Comparison of ENCODE assay signal across 2 cellular contexts in the genomic region with DNA sequence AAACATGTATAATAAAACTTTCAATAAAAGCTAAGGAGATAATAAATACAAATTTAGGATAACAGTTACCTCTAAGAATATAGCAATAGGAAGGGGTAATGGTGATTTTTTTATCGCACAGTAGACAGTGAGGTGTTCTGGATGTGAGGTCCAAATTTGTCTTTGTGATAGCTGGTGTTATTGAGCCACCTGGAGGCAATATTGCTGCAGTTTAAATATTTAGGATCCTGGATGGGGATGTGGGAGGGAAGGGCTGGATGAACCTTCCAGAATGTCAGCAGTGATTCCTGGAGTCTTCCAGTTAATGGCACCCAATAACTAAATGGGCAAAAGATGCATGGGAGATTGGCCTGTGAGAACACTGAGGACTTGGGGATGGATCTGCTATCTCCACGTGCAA.
TF ChIP-seq lines count a peak whose summit lies in the region.

No MANE protein-coding gene starts in this region.

TF ChIP-seq in GM23338, 12 proteins besides CTCF, POLR2A, EP300 and RAD21:
- TF ChIP-seq, protein P1, sequence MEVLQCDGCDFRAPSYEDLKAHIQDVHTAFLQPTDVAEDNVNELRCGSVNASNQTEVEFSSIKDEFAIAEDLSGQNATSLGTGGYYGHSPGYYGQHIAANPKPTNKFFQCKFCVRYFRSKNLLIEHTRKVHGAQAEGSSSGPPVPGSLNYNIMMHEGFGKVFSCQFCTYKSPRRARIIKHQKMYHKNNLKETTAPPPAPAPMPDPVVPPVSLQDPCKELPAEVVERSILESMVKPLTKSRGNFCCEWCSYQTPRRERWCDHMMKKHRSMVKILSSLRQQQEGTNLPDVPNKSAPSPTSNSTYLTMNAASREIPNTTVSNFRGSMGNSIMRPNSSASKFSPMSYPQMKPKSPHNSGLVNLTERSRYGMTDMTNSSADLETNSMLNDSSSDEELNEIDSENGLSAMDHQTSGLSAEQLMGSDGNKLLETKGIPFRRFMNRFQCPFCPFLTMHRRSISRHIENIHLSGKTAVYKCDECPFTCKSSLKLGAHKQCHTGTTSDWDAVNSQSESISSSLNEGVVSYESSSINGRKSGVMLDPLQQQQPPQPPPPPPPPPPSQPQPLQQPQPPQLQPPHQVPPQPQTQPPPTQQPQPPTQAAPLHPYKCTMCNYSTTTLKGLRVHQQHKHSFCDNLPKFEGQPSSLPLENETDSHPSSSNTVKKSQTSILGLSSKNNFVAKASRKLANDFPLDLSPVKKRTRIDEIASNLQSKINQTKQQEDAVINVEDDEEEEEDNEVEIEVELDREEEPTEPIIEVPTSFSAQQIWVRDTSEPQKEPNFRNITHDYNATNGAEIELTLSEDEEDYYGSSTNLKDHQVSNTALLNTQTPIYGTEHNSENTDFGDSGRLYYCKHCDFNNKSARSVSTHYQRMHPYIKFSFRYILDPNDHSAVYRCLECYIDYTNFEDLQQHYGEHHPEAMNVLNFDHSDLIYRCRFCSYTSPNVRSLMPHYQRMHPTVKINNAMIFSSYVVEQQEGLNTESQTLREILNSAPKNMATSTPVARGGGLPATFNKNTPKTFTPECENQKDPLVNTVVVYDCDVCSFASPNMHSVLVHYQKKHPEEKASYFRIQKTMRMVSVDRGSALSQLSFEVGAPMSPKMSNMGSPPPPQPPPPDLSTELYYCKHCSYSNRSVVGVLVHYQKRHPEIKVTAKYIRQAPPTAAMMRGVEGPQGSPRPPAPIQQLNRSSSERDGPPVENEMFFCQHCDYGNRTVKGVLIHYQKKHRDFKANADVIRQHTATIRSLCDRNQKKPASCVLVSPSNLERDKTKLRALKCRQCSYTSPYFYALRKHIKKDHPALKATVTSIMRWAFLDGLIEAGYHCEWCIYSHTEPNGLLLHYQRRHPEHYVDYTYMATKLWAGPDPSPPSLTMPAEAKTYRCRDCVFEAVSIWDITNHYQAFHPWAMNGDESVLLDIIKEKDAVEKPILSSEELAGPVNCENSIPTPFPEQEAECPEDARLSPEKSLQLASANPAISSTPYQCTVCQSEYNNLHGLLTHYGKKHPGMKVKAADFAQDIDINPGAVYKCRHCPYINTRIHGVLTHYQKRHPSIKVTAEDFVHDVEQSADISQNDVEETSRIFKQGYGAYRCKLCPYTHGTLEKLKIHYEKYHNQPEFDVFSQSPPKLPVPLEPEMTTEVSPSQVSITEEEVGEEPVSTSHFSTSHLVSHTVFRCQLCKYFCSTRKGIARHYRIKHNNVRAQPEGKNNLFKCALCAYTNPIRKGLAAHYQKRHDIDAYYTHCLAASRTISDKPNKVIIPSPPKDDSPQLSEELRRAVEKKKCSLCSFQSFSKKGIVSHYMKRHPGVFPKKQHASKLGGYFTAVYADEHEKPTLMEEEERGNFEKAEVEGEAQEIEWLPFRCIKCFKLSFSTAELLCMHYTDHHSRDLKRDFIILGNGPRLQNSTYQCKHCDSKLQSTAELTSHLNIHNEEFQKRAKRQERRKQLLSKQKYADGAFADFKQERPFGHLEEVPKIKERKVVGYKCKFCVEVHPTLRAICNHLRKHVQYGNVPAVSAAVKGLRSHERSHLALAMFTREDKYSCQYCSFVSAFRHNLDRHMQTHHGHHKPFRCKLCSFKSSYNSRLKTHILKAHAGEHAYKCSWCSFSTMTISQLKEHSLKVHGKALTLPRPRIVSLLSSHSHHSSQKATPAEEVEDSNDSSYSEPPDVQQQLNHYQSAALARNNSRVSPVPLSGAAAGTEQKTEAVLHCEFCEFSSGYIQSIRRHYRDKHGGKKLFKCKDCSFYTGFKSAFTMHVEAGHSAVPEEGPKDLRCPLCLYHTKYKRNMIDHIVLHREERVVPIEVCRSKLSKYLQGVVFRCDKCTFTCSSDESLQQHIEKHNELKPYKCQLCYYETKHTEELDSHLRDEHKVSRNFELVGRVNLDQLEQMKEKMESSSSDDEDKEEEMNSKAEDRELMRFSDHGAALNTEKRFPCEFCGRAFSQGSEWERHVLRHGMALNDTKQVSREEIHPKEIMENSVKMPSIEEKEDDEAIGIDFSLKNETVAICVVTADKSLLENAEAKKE (CRISPR knock-in tag; IDR thresholded peaks at IDR 0.05) = no peak
- TF ChIP-seq NANOG (IDR thresholded peaks at IDR 0.05; ENCODE audit: borderline replicate concordance) (no peak), CREB1 (CRISPR knock-in tag; IDR thresholded peaks at IDR 0.05; ENCODE audit: low read depth) (no peak), JUNB (IDR thresholded peaks at IDR 0.05; ENCODE audit: unreplicated experiment) (no peak)

TF ChIP-seq in HEK293, 187 proteins besides CTCF, POLR2A, EP300 and RAD21:
- TF ChIP-seq ZNF514 (tag by site-specific recombination; IDR thresholded peaks at IDR 0.05) (no peak), MZF1 (tag by site-specific recombination; IDR thresholded peaks at IDR 0.05; ENCODE audit: borderline replicate concordance) (no peak), ZNF654 (tag by site-specific recombination; IDR thresholded peaks at IDR 0.05; ENCODE audit: low read depth) (0 out of 2 replicates have a peak, but pooled peaks have one; percentile 6)
